In the genomic region with DNA sequence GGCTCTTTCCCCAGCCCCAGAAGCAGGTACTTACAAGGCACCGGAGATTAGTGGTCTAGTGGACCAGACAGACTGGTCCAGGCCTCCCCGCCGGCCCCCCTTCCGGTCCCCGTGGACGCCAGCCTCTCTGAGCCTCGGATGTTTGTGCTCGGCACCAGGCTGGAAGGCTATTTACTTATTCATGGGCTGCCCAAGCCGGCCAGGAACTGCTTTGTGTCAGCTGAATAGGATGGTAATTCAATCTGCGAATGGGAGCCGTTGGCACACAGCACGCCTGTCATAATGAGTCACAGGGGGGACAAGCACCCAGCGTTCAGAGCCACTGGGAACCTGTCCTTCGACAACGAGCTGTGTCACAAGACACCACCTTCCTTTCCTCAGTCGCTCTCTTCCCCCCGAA, we compare ENCODE assay signal across 10 cellular contexts.
DNase-seq lines count a peak whose midpoint lies in the region; ATAC-seq and TF ChIP-seq lines count a peak whose summit lies in the region.
"Had no signal": no experiment of that assay in that cellular context is flagged by ENCODE, and none has a peak within 500 bp of the region (broad histone marks: within the 10 kb centered on the region; RNA-seq: fewer than 3 reads in every experiment).

No MANE protein-coding gene starts in this region.

- no peak for TF ChIP-seq CTCF in hepatocyte (IDR thresholded peaks at IDR 0.05; ENCODE audit: poor library complexity)

- H3K27me3 ChIP-seq in HUES64 (ENCODE audit: insufficient read depth, low read length): no peaks in the 10 kb centered on the region
- no peaks in the 10 kb centered on the region for H3K27me3 ChIP-seq in hepatocyte

- peaks cover 32% of the 10 kb centered on the region for H3K4me1 ChIP-seq in HUES64 (ENCODE audit: insufficient read depth, low read length)
- no peaks in the 10 kb centered on the region for H3K4me1 ChIP-seq in hepatocyte (ENCODE audit: insufficient read depth)

- no peak overlapping the region for H2AFZ ChIP-seq in hepatocyte

- TF ChIP-seq POLR2A in erythroblast (IDR thresholded peaks at IDR 0.05; ENCODE audit: low read length): no peak

- no peak for ATAC-seq in HG03457 (IDR thresholded peaks at IDR 0.05; ENCODE audit: unreplicated experiment)

- H3K9ac ChIP-seq in HUES64 (ENCODE audit: low read depth, low read length): peak overlapping the region; percentile 3; the same call in 1 of the 2 replicates

- no peaks in the 10 kb centered on the region for H3K9me3 ChIP-seq in HUES64 (ENCODE audit: insufficient read depth, low read depth, low read length)
- H3K9me3 ChIP-seq in hepatocyte (ENCODE audit: low read depth): no peaks in the 10 kb centered on the region

- H3K27ac ChIP-seq in HUES64 (ENCODE audit: low read depth, low read length): no peak overlapping the region
- H3K27ac ChIP-seq in hepatocyte: no peak overlapping the region

- H3K36me3 ChIP-seq in HUES64 (ENCODE audit: insufficient read depth, low read length) (no peaks in the 10 kb centered on the region), hepatocyte (replicated peaks; ENCODE audit: insufficient read depth, low read depth) (no peaks in the 10 kb centered on the region)

- H3K79me2 ChIP-seq in hepatocyte: no peaks in the 10 kb centered on the region

- peak; percentile 82 for DNase-seq in NCI-H69 (lab: John Stamatoyannopoulos, UW)
- DNase-seq in hepatocyte (ENCODE audit: low spot score): peak; percentile 63
- peak; percentile 85 for DNase-seq in retina
- no peak for DNase-seq in stimulated activated CD4-positive, alpha-beta T cell treated with anti-CD3 and anti-CD28 coated beads, Interleukin-2, amount 100 ng/mL, for 24 hours
- DNase-seq in effector CD8-positive, alpha-beta T cell (lab: John Stamatoyannopoulos, UW): no peak
- DNase-seq in erythroblast (lab: John Stamatoyannopoulos, UW): no peak
- DNase-seq: activated naive CD4-positive, alpha-beta T cell treated with anti-CD3 and anti-CD28 coated beads for 36 hours; EL had no signal

- peak overlapping the region; percentile 56 for H3K4me2 ChIP-seq in hepatocyte

- no peaks in the 10 kb centered on the region for H3K9me2 ChIP-seq in hepatocyte (replicated peaks; ENCODE audit: insufficient read depth)

- no peaks in the 10 kb centered on the region for H4K20me1 ChIP-seq in hepatocyte (ENCODE audit: insufficient read depth, poor library complexity, severe bottlenecking)

- 0 out of 2 replicates have a peak overlapping the region, but pooled peaks have one; percentile 3 for H3K4me3 ChIP-seq in HUES64 (ENCODE audit: low read length)
- no peak overlapping the region for H3K4me3 ChIP-seq in hepatocyte

- 8% methylated on average over 17 of the region's 17 CpGs for WGBS in HUES64
- 6% methylated on average over 17 of the region's 17 CpGs for WGBS in hepatocyte (ENCODE audit: low lambda C conversion rate, missing lambda C conversion rate)

Comparison
In these comparisons a context has a peak if more than half of its experiments do, and no peak if none do; other contexts are left out.
1. DNase-seq: peak in NCI-H69 (single experiment), hepatocyte (single experiment) and retina (single experiment); none in stimulated activated CD4-positive, alpha-beta T cell treated with anti-CD3 and anti-CD28 coated beads, Interleukin-2, amount 100 ng/mL, for 24 hours (0 of 2), effector CD8-positive, alpha-beta T cell (single experiment) and erythroblast (0 of 2).